In the genomic region with DNA sequence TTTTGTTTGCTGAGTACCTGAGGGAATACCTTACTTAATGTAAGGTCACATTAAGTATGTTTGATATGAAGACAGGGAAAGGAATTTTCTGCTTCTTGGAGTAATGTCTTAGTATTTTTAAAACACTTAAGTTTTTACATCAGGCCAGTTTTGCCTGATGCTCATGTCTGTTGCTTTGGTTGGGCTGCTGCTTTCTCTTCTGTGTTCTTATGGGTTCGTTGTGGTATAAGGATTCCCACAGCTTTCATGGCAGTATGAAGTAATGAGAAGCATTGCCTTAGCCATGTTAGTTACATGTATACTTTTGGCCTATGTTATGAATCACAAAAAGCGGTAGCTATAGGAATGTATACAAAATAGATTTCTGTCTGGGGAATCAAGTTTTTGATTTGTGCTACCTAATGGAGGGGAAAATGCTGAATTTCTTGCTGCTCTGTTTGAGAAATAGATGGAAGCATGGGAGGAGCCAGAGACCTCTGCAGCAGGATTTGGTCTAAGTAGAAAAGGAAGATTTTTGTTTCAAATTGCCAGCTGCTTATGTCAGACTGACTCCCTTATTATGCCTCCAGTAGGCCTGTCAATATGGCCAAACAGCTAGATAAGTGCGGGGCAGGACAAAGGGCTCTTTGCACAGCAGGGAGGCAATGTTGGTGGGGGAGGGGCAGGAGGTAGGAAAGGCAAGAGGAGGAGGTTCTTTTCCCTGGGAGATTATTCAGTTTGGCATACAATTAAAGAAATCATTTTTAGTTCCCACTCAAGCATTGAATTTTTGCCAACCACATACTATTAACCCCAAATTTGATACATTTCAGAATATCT, we compare ENCODE assay signal across 1 cellular context.
TF ChIP-seq lines count a peak whose summit lies in the region.

No MANE protein-coding gene starts in this region.

TF ChIP-seq in HepG2, 621 proteins besides CTCF, POLR2A, EP300 and RAD21 (continued from another document and continues in another):
- TF ChIP-seq ZBTB44 (CRISPR knock-in tag; IDR thresholded peaks at IDR 0.05) = no peak
- TF ChIP-seq, protein P1, sequence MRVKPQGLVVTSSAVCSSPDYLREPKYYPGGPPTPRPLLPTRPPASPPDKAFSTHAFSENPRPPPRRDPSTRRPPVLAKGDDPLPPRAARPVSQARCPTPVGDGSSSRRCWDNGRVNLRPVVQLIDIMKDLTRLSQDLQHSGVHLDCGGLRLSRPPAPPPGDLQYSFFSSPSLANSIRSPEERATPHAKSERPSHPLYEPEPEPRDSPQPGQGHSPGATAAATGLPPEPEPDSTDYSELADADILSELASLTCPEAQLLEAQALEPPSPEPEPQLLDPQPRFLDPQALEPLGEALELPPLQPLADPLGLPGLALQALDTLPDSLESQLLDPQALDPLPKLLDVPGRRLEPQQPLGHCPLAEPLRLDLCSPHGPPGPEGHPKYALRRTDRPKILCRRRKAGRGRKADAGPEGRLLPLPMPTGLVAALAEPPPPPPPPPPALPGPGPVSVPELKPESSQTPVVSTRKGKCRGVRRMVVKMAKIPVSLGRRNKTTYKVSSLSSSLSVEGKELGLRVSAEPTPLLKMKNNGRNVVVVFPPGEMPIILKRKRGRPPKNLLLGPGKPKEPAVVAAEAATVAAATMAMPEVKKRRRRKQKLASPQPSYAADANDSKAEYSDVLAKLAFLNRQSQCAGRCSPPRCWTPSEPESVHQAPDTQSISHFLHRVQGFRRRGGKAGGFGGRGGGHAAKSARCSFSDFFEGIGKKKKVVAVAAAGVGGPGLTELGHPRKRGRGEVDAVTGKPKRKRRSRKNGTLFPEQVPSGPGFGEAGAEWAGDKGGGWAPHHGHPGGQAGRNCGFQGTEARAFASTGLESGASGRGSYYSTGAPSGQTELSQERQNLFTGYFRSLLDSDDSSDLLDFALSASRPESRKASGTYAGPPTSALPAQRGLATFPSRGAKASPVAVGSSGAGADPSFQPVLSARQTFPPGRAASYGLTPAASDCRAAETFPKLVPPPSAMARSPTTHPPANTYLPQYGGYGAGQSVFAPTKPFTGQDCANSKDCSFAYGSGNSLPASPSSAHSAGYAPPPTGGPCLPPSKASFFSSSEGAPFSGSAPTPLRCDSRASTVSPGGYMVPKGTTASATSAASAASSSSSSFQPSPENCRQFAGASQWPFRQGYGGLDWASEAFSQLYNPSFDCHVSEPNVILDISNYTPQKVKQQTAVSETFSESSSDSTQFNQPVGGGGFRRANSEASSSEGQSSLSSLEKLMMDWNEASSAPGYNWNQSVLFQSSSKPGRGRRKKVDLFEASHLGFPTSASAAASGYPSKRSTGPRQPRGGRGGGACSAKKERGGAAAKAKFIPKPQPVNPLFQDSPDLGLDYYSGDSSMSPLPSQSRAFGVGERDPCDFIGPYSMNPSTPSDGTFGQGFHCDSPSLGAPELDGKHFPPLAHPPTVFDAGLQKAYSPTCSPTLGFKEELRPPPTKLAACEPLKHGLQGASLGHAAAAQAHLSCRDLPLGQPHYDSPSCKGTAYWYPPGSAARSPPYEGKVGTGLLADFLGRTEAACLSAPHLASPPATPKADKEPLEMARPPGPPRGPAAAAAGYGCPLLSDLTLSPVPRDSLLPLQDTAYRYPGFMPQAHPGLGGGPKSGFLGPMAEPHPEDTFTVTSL (CRISPR knock-in tag; IDR thresholded peaks at IDR 0.05; ENCODE audit: borderline replicate concordance) = 0 out of 2 replicates have a peak, but pooled peaks have one; percentile 19
- no peak for TF ChIP-seq SRSF9 (IDR thresholded peaks at IDR 0.05; ENCODE audit: borderline replicate concordance, insufficient read depth, low read depth, low read length, poor library complexity, severe bottlenecking)
- peak; percentile 34; the same call in 1 of the 2 replicates for TF ChIP-seq HHEX (CRISPR knock-in tag; IDR thresholded peaks at IDR 0.05)
- TF ChIP-seq KAT8 (CRISPR knock-in tag; IDR thresholded peaks at IDR 0.05) = 0 out of 2 replicates have a peak, but pooled peaks have one; percentile 34
- no peak for TF ChIP-seq SOX13 (IDR thresholded peaks at IDR 0.05)
- TF ChIP-seq SOX13 (CRISPR knock-in tag; conservative IDR thresholded peaks at IDR 0.05 in 1 of 2, IDR thresholded peaks at IDR 0.05 in 1 of 2) = peak in 1 of 2 experiments; percentile 81; a peak in 2 of 4 replicates
- peak; percentile 70 for TF ChIP-seq PHF21A (CRISPR knock-in tag; IDR thresholded peaks at IDR 0.05)
- peak; percentile 82 for TF ChIP-seq SIN3A (IDR thresholded peaks at IDR 0.05; ENCODE audit: borderline replicate concordance, low read depth, low read length)
- TF ChIP-seq KDM6A (CRISPR knock-in tag; IDR thresholded peaks at IDR 0.05; ENCODE audit: low read depth) = 0 out of 2 replicates have a peak, but pooled peaks have one; percentile 49
- TF ChIP-seq PHF8 (CRISPR knock-in tag; IDR thresholded peaks at IDR 0.05) = 0 out of 2 replicates have a peak, but pooled peaks have one; percentile 20
- TF ChIP-seq ZNF607 (CRISPR knock-in tag; IDR thresholded peaks at IDR 0.05; ENCODE audit: borderline replicate concordance) = no peak
- TF ChIP-seq IKZF1 (IDR thresholded peaks at IDR 0.05) = no peak
- no peak for TF ChIP-seq ZNF350 (CRISPR knock-in tag; IDR thresholded peaks at IDR 0.05; ENCODE audit: borderline replicate concordance, low read depth)
- TF ChIP-seq ZNF577 (CRISPR knock-in tag; IDR thresholded peaks at IDR 0.05; ENCODE audit: borderline replicate concordance, low read depth) = no peak
- TF ChIP-seq, protein P2, sequence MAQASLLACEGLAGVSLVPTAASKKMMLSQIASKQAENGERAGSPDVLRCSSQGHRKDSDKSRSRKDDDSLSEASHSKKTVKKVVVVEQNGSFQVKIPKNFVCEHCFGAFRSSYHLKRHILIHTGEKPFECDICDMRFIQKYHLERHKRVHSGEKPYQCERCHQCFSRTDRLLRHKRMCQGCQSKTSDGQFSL (CRISPR knock-in tag; IDR thresholded peaks at IDR 0.05) = no peak
- TF ChIP-seq HOMEZ (CRISPR knock-in tag; IDR thresholded peaks at IDR 0.05; ENCODE audit: low read depth) = peak; percentile 71
- TF ChIP-seq NCOA1 (CRISPR knock-in tag; IDR thresholded peaks at IDR 0.05) = no peak
- TF ChIP-seq ZEB1 (IDR thresholded peaks at IDR 0.05; ENCODE audit: insufficient replicate concordance, low read depth) = no peak
- TF ChIP-seq, protein P3, sequence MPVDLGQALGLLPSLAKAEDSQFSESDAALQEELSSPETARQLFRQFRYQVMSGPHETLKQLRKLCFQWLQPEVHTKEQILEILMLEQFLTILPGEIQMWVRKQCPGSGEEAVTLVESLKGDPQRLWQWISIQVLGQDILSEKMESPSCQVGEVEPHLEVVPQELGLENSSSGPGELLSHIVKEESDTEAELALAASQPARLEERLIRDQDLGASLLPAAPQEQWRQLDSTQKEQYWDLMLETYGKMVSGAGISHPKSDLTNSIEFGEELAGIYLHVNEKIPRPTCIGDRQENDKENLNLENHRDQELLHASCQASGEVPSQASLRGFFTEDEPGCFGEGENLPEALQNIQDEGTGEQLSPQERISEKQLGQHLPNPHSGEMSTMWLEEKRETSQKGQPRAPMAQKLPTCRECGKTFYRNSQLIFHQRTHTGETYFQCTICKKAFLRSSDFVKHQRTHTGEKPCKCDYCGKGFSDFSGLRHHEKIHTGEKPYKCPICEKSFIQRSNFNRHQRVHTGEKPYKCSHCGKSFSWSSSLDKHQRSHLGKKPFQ (CRISPR knock-in tag; IDR thresholded peaks at IDR 0.05; ENCODE audit: insufficient replicate concordance) = no peak
- TF ChIP-seq, protein P4, sequence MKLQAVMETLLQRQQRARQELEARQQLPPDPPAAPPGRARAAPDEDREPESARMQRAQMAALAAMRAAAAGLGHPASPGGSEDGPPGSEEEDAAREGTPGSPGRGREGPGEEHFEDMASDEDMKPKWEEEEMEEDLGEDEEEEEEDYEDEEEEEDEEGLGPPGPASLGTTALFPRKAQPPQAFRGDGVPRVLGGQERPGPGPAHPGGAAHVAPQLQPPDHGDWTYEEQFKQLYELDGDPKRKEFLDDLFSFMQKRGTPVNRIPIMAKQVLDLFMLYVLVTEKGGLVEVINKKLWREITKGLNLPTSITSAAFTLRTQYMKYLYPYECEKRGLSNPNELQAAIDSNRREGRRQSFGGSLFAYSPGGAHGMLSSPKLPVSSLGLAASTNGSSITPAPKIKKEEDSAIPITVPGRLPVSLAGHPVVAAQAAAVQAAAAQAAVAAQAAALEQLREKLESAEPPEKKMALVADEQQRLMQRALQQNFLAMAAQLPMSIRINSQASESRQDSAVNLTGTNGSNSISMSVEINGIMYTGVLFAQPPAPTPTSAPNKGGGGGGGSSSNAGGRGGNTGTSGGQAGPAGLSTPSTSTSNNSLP (IDR thresholded peaks at IDR 0.05; ENCODE audit: low read depth, low read length) = 0 out of 2 replicates have a peak, but pooled peaks have one; percentile 13
- no peak for TF ChIP-seq KIAA2018 (CRISPR knock-in tag; IDR thresholded peaks at IDR 0.05; ENCODE audit: borderline replicate concordance)
- TF ChIP-seq ZSCAN21 (CRISPR knock-in tag; IDR thresholded peaks at IDR 0.05; ENCODE audit: borderline replicate concordance) = no peak
- peak; percentile 52; the same call in 1 of the 2 replicates for TF ChIP-seq PATZ1 (CRISPR knock-in tag; IDR thresholded peaks at IDR 0.05)
